Comparison of ENCODE assay signal across 27 cellular contexts in the genomic region with DNA sequence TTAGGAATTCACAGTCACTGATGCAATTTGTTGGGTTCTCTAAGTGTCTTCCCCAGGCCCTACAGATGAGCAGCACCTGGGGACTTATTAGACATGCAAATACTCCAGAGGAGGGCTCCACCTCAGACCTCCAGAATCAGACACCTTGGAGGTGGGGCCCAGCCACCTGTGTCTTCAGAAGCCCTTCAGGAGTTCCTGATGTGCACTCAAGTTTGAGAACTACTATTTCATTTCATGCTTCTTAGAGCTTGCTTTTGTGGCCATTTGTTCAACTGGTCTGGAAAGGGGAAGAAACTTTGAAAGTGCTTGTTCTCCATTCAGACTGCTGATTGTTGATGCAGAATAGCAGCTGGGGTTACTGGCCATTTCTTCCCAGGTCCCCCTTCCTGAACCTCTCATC.
A peak's percentile ranks its signal among the peaks of the same experiment; 100 is the strongest.
DNase-seq lines count a peak whose midpoint lies in the region; ATAC-seq and TF ChIP-seq lines count a peak whose summit lies in the region.
"Had no signal": no experiment of that assay in that cellular context is flagged by ENCODE, and none has a peak within 500 bp of the region (broad histone marks: within the 10 kb centered on the region; RNA-seq: fewer than 3 reads in every experiment).

No MANE protein-coding gene starts in this region.

- H3K9me2 ChIP-seq in Karpas-422 (replicated peaks; ENCODE audit: insufficient read depth, low read length) (no peaks in the 10 kb centered on the region), PC-3 (replicated peaks; ENCODE audit: low read length) (no peaks in the 10 kb centered on the region)
- H3K9me2 ChIP-seq: SK-N-SH had no signal

- H3K4me2 ChIP-seq in Karpas-422 (ENCODE audit: low read depth, low read length, poor library complexity, severe bottlenecking), result peak overlapping the region; percentile 70
- H3K4me2 ChIP-seq in PC-3 (ENCODE audit: low read length), result no peak overlapping the region
- H3K4me2 ChIP-seq: GM23338, neural progenitor cell, SK-N-SH had no signal

- no peaks in the 10 kb centered on the region for H3F3A ChIP-seq in PC-3 (ENCODE audit: low read length, unreplicated experiment)

- H4K20me1 ChIP-seq in Karpas-422 (ENCODE audit: insufficient read depth, low read depth, low read length) (no peaks in the 10 kb centered on the region), PC-3 (ENCODE audit: low read length) (no peaks in the 10 kb centered on the region)

- H3K27ac ChIP-seq in Karpas-422 (ENCODE audit: low read length) (peak overlapping the region; percentile 100), spleen (peak overlapping the region in 3 of 8 donors; percentile 1 to 11 (median 7)), right cardiac atrium (ENCODE audit: low read length) (no peak overlapping the region), PC-3 (ENCODE audit: low read length) (no peak overlapping the region)
- H3K27ac ChIP-seq: colonic mucosa, epithelial cell of prostate, neural progenitor cell, right lobe of liver, tibial artery had no signal

- H3K27ac Mint-ChIP-seq in activated B cell treated with CpG ODN at 0.5 μM for 24 hours, result peak overlapping the region; percentile 85
- peak overlapping the region in 1 of 10 donors; percentile 37 for H3K27ac Mint-ChIP-seq in naive thymus-derived CD8-positive, alpha-beta T cell
- H3K27ac Mint-ChIP-seq: activated CD4-positive, alpha-beta memory T cell treated with anti-CD3 and anti-CD28 coated beads, Interleukin-2, amount 10 ng/mL, durations not matched to agents 7 days and 5 days; activated naive CD8-positive, alpha-beta T cell; GM23338; neural progenitor cell had no signal

- H3K27me3 ChIP-seq in Karpas-422 (ENCODE audit: low read length), result no peaks in the 10 kb centered on the region
- no peaks in the 10 kb centered on the region for H3K27me3 ChIP-seq in spleen (replicated peaks in 1 of 7)
- H3K27me3 ChIP-seq in right cardiac atrium (ENCODE audit: control insufficient read depth, insufficient read depth), result no peaks in the 10 kb centered on the region
- H3K27me3 ChIP-seq in PC-3 (ENCODE audit: low read length), result no peaks in the 10 kb centered on the region
- H3K27me3 ChIP-seq: colonic mucosa, neural progenitor cell, right lobe of liver, tibial artery had no signal

- POLR2A ChIA-PET in activated B cell treated with CpG ODN at 0.5 μM for 24 hours (lab: Charles Lee) (interaction anchor here (0.5 to 1.0 kb wide), 4 partner anchors 10 to 557 kb away, joined by 3 to 7 read pairs (median 4); no protein-coding TSS in a partner anchor), PC-3 (lab: Charles Lee; ENCODE audit: unreplicated experiment) (no interaction called here)
- POLR2A ChIA-PET in naive thymus-derived CD8-positive, alpha-beta T cell (lab: Charles Lee), result interaction anchor here (0.6 kb wide), 1 partner anchor 171 kb away, joined by 4 read pairs; no protein-coding TSS in a partner anchor

- no peaks in the 10 kb centered on the region for H3K27me3 Mint-ChIP-seq in activated B cell treated with CpG ODN at 0.5 μM for 24 hours
- H3K27me3 Mint-ChIP-seq in naive thymus-derived CD8-positive, alpha-beta T cell, result no peaks in the 10 kb centered on the region
- H3K27me3 Mint-ChIP-seq: activated CD4-positive, alpha-beta memory T cell treated with anti-CD3 and anti-CD28 coated beads, Interleukin-2, amount 10 ng/mL, durations not matched to agents 7 days and 5 days; activated naive CD8-positive, alpha-beta T cell had no signal

- CTCF ChIA-PET in activated B cell treated with CpG ODN at 0.5 μM for 24 hours (lab: Charles Lee), result no interaction called here
- CTCF ChIA-PET in PC-3 (lab: Charles Lee), result no interaction called here

- H3K9me3 Mint-ChIP-seq in activated B cell treated with CpG ODN at 0.5 μM for 24 hours, result no peaks in the 10 kb centered on the region
- H3K9me3 Mint-ChIP-seq in naive thymus-derived CD8-positive, alpha-beta T cell, result peaks cover 0 to 2% (median 0%) of the 10 kb centered on the region in 9 donors

- peak; percentile 66 for ATAC-seq in activated B cell treated with CpG ODN at 0.5 μM for 24 hours (ENCODE audit: low read depth)
- ATAC-seq in naive thymus-derived CD8-positive, alpha-beta T cell, result no peak
- no peak for ATAC-seq in right cardiac atrium
- ATAC-seq in PC-3, result no peak
- ATAC-seq: GM23338 had no signal

- H3K36me3 Mint-ChIP-seq in activated B cell treated with CpG ODN at 0.5 μM for 24 hours (ENCODE audit: low read depth), result no peaks in the 10 kb centered on the region
- peaks cover 0 to 4% (median 0%) of the 10 kb centered on the region in 3 donors for H3K36me3 Mint-ChIP-seq in naive thymus-derived CD8-positive, alpha-beta T cell
- H3K36me3 Mint-ChIP-seq: activated naive CD8-positive, alpha-beta T cell; neural progenitor cell had no signal

- H3K4me3 Mint-ChIP-seq in activated B cell treated with CpG ODN at 0.5 μM for 24 hours, result peak overlapping the region; percentile 25
- peak overlapping the region in 3 of 10 donors; percentile 14 to 33 (median 20) for H3K4me3 Mint-ChIP-seq in naive thymus-derived CD8-positive, alpha-beta T cell
- H3K4me3 Mint-ChIP-seq: activated CD4-positive, alpha-beta memory T cell treated with anti-CD3 and anti-CD28 coated beads, Interleukin-2, amount 10 ng/mL, durations not matched to agents 7 days and 5 days; activated naive CD8-positive, alpha-beta T cell; GM23338; neural progenitor cell had no signal

- peaks cover 51% of the 10 kb centered on the region for H3K4me1 Mint-ChIP-seq in activated B cell treated with CpG ODN at 0.5 μM for 24 hours
- H3K4me1 Mint-ChIP-seq in naive thymus-derived CD8-positive, alpha-beta T cell, result peaks cover 20 to 42% (median 35%) of the 10 kb centered on the region in 4 donors

- DNase-seq in GM12865 (ENCODE audit: low read depth), result peak; percentile 33
- peak; percentile 97 for DNase-seq in Karpas-422
- peak; percentile 22 for DNase-seq in activated B cell treated with CpG ODN at 0.5 μM for 24 hours
- peak; percentile 82 for DNase-seq in spleen
- no peak for DNase-seq in naive thymus-derived CD8-positive, alpha-beta T cell
- no peak for DNase-seq in right cardiac atrium
- no peak for DNase-seq in PC-3
- DNase-seq: activated CD4-positive, alpha-beta memory T cell treated with anti-CD3 and anti-CD28 coated beads, Interleukin-2, amount 10 ng/mL, durations not matched to agents 7 days and 5 days; activated CD4-positive, CD25-positive, alpha-beta regulatory T cell treated with anti-CD3 and anti-CD28 coated beads, Interleukin-2, amount 50 U/mL, for 72 hours; activated effector memory CD4-positive, alpha-beta T cell treated with Interleukin-2 at 50 U/mL for 16 hours; aorta; C1 segment of cervical spinal cord; colonic mucosa; DMS53; effector CD8-positive, alpha-beta T cell; NCI-H1092 treated with DMSO at 0.1 percent for 48 hours; NCI-H187; NCI-H510A; right lobe of liver; SK-N-SH; stimulated activated CD8-positive, alpha-beta memory T cell treated with anti-CD3 and anti-CD28 coated beads, Interleukin-4, amount 100 ng/mL, for 48 hours; T-helper 2 cell; tibial artery had no signal

- TF ChIP-seq CTCF in GM12865 (IDR thresholded peaks at IDR 0.05; ENCODE audit: insufficient read depth, low read depth, low read length, missing control alignments) (no peak), activated B cell treated with CpG ODN at 0.5 μM for 24 hours (IDR thresholded peaks at IDR 0.05) (no peak), spleen (IDR thresholded peaks at IDR 0.05 in 8 of 11, conservative IDR thresholded peaks at IDR 0.05 in 3 of 11) (peak in 1 of 11 experiments; percentile 8), PC-3 (conservative IDR thresholded peaks at IDR 0.05; ENCODE audit: low read depth, low read length) (no peak)

- H3K9me3 ChIP-seq in Karpas-422 (ENCODE audit: low read length) (no peaks in the 10 kb centered on the region; the same call in 1 of the 2 replicates), spleen (no peaks in the 10 kb centered on the region), right cardiac atrium (ENCODE audit: control insufficient read depth, low read length) (no peaks in the 10 kb centered on the region), PC-3 (ENCODE audit: low read length) (no peaks in the 10 kb centered on the region)
- H3K9me3 ChIP-seq: colonic mucosa, right lobe of liver, SK-N-SH, tibial artery had no signal

- no peak for TF ChIP-seq POLR2A in spleen (IDR thresholded peaks at IDR 0.05)

- H3K4me3 ChIP-seq in GM12865 (ENCODE audit: low read depth, low read length) (no peak overlapping the region), Karpas-422 (ENCODE audit: low read length) (peak overlapping the region; percentile 46), spleen (no peak overlapping the region), right cardiac atrium (ENCODE audit: low read length) (no peak overlapping the region), PC-3 (ENCODE audit: low read length) (no peak overlapping the region)
- H3K4me3 ChIP-seq: colonic mucosa, GM23338, neural progenitor cell, right lobe of liver, tibial artery had no signal

- H3K79me2 ChIP-seq in Karpas-422 (ENCODE audit: low read length), result no peaks in the 10 kb centered on the region
- no peaks in the 10 kb centered on the region for H3K79me2 ChIP-seq in PC-3 (ENCODE audit: low read length)

- intact Hi-C loops in activated B cell treated with CpG ODN at 0.5 μM for 24 hours (cut with micrococcal nuclease) (loop anchor here (1.0 kb wide), 1 partner anchor 25 kb away; no protein-coding TSS in a partner anchor), spleen (cut with DNase I; ENCODE audit: low total_unique reads) (no loop called here), right cardiac atrium (cut with DNase I) (no loop called here), PC-3 (cut with micrococcal nuclease) (no loop called here)

- no TSS peak for BruUV-seq in PC-3 (replicated peaks; lab: Mats Ljungman, UMichigan)

- H3K9ac ChIP-seq in Karpas-422 (ENCODE audit: low read length), result peak overlapping the region; percentile 68
- H3K9ac ChIP-seq in PC-3 (ENCODE audit: low read length), result no peak overlapping the region
- H3K9ac ChIP-seq: neural progenitor cell, SK-N-SH had no signal

- H2AFZ ChIP-seq in Karpas-422 (ENCODE audit: low read length) (no peak overlapping the region), PC-3 (ENCODE audit: low read length) (no peak overlapping the region)
- H2AFZ ChIP-seq: GM23338, neural progenitor cell had no signal

- peaks cover 70% of the 10 kb centered on the region for H3K4me1 ChIP-seq in Karpas-422 (ENCODE audit: low read length)
- peaks cover 4 to 39% (median 22%) of the 10 kb centered on the region in 6 donors for H3K4me1 ChIP-seq in spleen
- no peaks in the 10 kb centered on the region for H3K4me1 ChIP-seq in right cardiac atrium (ENCODE audit: control insufficient read depth, insufficient read depth, low read length)
- no peaks in the 10 kb centered on the region for H3K4me1 ChIP-seq in PC-3 (ENCODE audit: insufficient read depth, low read length)
- H3K4me1 ChIP-seq: colonic mucosa had no signal

- no peaks in the 10 kb centered on the region for H3K36me3 ChIP-seq in Karpas-422 (ENCODE audit: insufficient read depth, low read length)
- H3K36me3 ChIP-seq in spleen, result no peaks in the 10 kb centered on the region
- no peaks in the 10 kb centered on the region for H3K36me3 ChIP-seq in PC-3 (ENCODE audit: low read depth, low read length)
- H3K36me3 ChIP-seq: colonic mucosa, neural progenitor cell, right lobe of liver, tibial artery had no signal

Comparison
In these comparisons a context has a peak if more than half of its experiments do, and no peak if none do; other contexts are left out.
1. DNase-seq: peak in GM12865 (single experiment), Karpas-422 (single experiment), activated B cell treated with CpG ODN at 0.5 μM for 24 hours (single experiment) and spleen (single experiment); none in naive thymus-derived CD8-positive, alpha-beta T cell (0 of 10), right cardiac atrium (0 of 3) and PC-3 (single experiment).